ENCODE assay signal across 23 cellular contexts in genomic region chr7:158525648-158526484, GRCh38.
"Had no signal": no experiment of that assay in that cellular context is flagged by ENCODE, and none has a peak within 500 bp of the region (broad histone marks: within the 10 kb centered on the region; RNA-seq: fewer than 3 reads in every experiment).

No MANE protein-coding gene starts in this region.

- H3K4me3 ChIP-seq: body of pancreas, dorsolateral prefrontal cortex, hepatocyte, lung, prostate gland, right atrium auricular region, skin epidermis, tibial nerve, uterus had no signal

- H3K36me3 ChIP-seq: prostate gland, right atrium auricular region, tibial nerve, uterus had no signal

- H3K4me1 ChIP-seq: prostate gland, right atrium auricular region, tibial nerve, uterus had no signal

- H3K27ac Mint-ChIP-seq: activated CD4-positive, alpha-beta T cell treated with anti-CD3 and anti-CD28 coated beads, Interleukin-2, amount 10 ng/mL, durations not matched to agents 24 days and 14 days; activated CD8-positive, alpha-beta T cell treated with anti-CD3 and anti-CD28 coated beads, Interleukin-2, amount 10 ng/mL, durations not matched to agents 7 days and 5 days; activated naive CD8-positive, alpha-beta T cell treated with anti-CD3 and anti-CD28 coated beads, Interleukin-2, amount 10 ng/mL, durations not matched to agents 7 days and 5 days; activated T-cell treated with anti-CD3 and anti-CD28 coated beads, Interleukin-2, amount 50 U/mL, for 24 hours; activated T-helper 2 cell treated with anti-CD3 and anti-CD28 coated beads, Interferon-gamma antibody, Interleukin-2, Interleukin-4, amounts not matched to agents 10 μg/mL and 5 μg/mL and 100 μg/mL, durations not matched to agents 14 hours and 24 hours and 36 hours; nephron; stimulated activated naive CD8-positive, alpha-beta T cell treated with anti-CD3 and anti-CD28 coated beads, Interleukin-15, Interleukin-2, amounts not matched to agents 100 ng/mL and 50 ng/mL, for 24 hours had no signal

- H3K36me3 Mint-ChIP-seq: activated naive CD8-positive, alpha-beta T cell treated with anti-CD3 and anti-CD28 coated beads, Interleukin-2, amount 10 ng/mL, durations not matched to agents 7 days and 5 days had no signal

- H3K9me3 ChIP-seq: body of pancreas, prostate gland, right atrium auricular region, tibial nerve, uterus had no signal

- H3K27ac ChIP-seq: body of pancreas, dorsolateral prefrontal cortex, epithelial cell of prostate, hepatocyte, prostate gland, right atrium auricular region, skin epidermis, tibial nerve, uterus had no signal

- H3K4me2 ChIP-seq: hepatocyte had no signal

- H3K79me2 ChIP-seq: hepatocyte had no signal

- H2AFZ ChIP-seq: hepatocyte had no signal

- H3K27me3 Mint-ChIP-seq: activated CD4-positive, alpha-beta T cell treated with anti-CD3 and anti-CD28 coated beads, Interleukin-2, amount 10 ng/mL, durations not matched to agents 24 days and 14 days; stimulated activated naive CD8-positive, alpha-beta T cell treated with anti-CD3 and anti-CD28 coated beads, Interleukin-15, Interleukin-2, amounts not matched to agents 100 ng/mL and 50 ng/mL, for 24 hours had no signal

- H3K9me3 Mint-ChIP-seq: activated T-cell treated with anti-CD3 and anti-CD28 coated beads, Interleukin-2, amount 50 U/mL, for 24 hours; stimulated activated naive CD8-positive, alpha-beta T cell treated with anti-CD3 and anti-CD28 coated beads, Interleukin-15, Interleukin-2, amounts not matched to agents 100 ng/mL and 50 ng/mL, for 24 hours had no signal

- H3K4me3 Mint-ChIP-seq: activated CD4-positive, alpha-beta T cell treated with anti-CD3 and anti-CD28 coated beads, Interleukin-2, amount 10 ng/mL, durations not matched to agents 24 days and 14 days; activated CD8-positive, alpha-beta T cell treated with anti-CD3 and anti-CD28 coated beads, Interleukin-2, amount 10 ng/mL, durations not matched to agents 7 days and 5 days; activated naive CD8-positive, alpha-beta T cell treated with anti-CD3 and anti-CD28 coated beads, Interleukin-2, amount 10 ng/mL, durations not matched to agents 7 days and 5 days; activated T-cell treated with anti-CD3 and anti-CD28 coated beads, Interleukin-2, amount 50 U/mL, for 24 hours; nephron; stimulated activated naive CD8-positive, alpha-beta T cell treated with anti-CD3 and anti-CD28 coated beads, Interleukin-15, Interleukin-2, amounts not matched to agents 100 ng/mL and 50 ng/mL, for 24 hours had no signal

- H3K27me3 ChIP-seq: body of pancreas, dorsolateral prefrontal cortex, hepatocyte, right atrium auricular region, tibial nerve, uterus had no signal

- ATAC-seq: activated CD8-positive, alpha-beta T cell treated with anti-CD3 and anti-CD28 coated beads, Interleukin-2, amount 10 ng/mL, durations not matched to agents 7 days and 5 days; left lobe of liver had no signal

- H3K4me1 Mint-ChIP-seq: activated CD4-positive, alpha-beta T cell treated with anti-CD3 and anti-CD28 coated beads, Interleukin-2, amount 10 ng/mL, durations not matched to agents 24 days and 14 days; activated naive CD8-positive, alpha-beta T cell treated with anti-CD3 and anti-CD28 coated beads, Interleukin-2, amount 10 ng/mL, durations not matched to agents 7 days and 5 days; nephron had no signal

- DNase-seq: activated CD4-positive, alpha-beta T cell treated with anti-CD3 and anti-CD28 coated beads, Interleukin-2, amount 10 ng/mL, durations not matched to agents 24 days and 14 days; activated CD8-positive, alpha-beta T cell treated with anti-CD3 and anti-CD28 coated beads, Interleukin-2, amount 10 ng/mL, durations not matched to agents 7 days and 5 days; activated naive CD4-positive, alpha-beta T cell treated with Interleukin-2 at 50 U/mL for 16 hours; activated naive CD8-positive, alpha-beta T cell treated with anti-CD3 and anti-CD28 coated beads, Interleukin-2, amount 10 ng/mL, durations not matched to agents 7 days and 5 days; activated T-cell treated with anti-CD3 and anti-CD28 coated beads, Interleukin-2, amount 50 U/mL, for 24 hours; amygdala; body of pancreas; dorsolateral prefrontal cortex; foreskin fibroblast; islet precursor cell; T-helper 9 cell; uterus had no signal
